ENCODE assay signal across 20 cellular contexts in the genomic region with DNA sequence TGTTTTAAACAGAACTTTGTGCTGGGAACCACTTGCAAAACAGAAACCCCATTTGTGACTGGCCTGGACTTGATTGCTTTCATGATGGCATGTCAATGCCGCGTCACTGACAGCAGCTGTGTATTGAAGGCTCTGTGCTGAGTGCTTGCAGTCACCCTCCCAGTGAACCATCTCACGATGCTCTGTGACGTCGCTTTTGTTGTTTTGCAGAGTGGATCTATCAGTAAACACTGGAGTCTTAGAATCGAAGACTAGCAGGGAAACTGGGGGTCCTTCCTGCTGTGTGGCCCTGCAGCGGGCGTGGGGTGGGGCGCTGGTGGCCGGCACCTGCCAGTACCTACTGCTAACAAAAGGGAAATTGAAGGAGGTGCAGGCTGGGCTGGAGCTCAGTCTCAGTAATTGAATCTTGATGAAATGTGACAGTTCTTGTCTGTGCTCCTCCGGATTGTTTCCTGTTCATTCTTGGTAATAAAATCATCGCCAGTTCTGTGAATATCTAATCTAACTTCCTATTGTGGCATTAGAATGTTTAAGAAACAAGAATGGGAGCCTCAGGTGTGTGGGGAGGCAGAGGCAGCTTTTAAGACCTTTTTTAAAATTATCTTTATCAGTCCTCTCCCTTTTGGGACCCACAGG. TPM values are rescaled to one million over a fixed set of nuclear protein-coding genes. Genes with fewer than 3 reads are reported as not detected.
DNase-seq lines count a peak whose midpoint lies in the region; ATAC-seq and TF ChIP-seq lines count a peak whose summit lies in the region.
"Had no signal": no experiment of that assay in that cellular context is flagged by ENCODE, and none has a peak within 500 bp of the region (broad histone marks: within the 10 kb centered on the region; RNA-seq: fewer than 3 reads in every experiment).

No MANE protein-coding gene starts in this region.

- ATAC-seq in upper lobe of right lung (no peak), HG03442 (IDR thresholded peaks at IDR 0.05; ENCODE audit: unreplicated experiment) (no peak), GM18907 (IDR thresholded peaks at IDR 0.05; ENCODE audit: unreplicated experiment) (no peak)

- H3K4me2 ChIP-seq in SK-N-SH: no peak overlapping the region
- H3K4me2 ChIP-seq: hepatocyte had no signal

- peaks cover 37% of the 10 kb centered on the region for H3K36me3 Mint-ChIP-seq in activated CD4-positive, alpha-beta memory T cell treated with anti-CD3 and anti-CD28 coated beads, Interleukin-2, amount 10 ng/mL, durations not matched to agents 7 days and 5 days (ENCODE audit: low read depth)
- H3K36me3 Mint-ChIP-seq in activated CD4-positive, alpha-beta memory T cell treated with anti-CD3 and anti-CD28 coated beads for 36 hours: peaks cover 38% of the 10 kb centered on the region

- no peak overlapping the region for H3K4me3 ChIP-seq in SK-N-SH (ENCODE audit: low read depth in 2 of 2, low read length in 1 of 2)
- H3K4me3 ChIP-seq in upper lobe of right lung: no peak overlapping the region
- H3K4me3 ChIP-seq: adrenal gland, hepatocyte, thoracic aorta had no signal

- H3K79me2 ChIP-seq in SK-N-SH (ENCODE audit: insufficient read depth): no peaks in the 10 kb centered on the region
- H3K79me2 ChIP-seq: hepatocyte had no signal

- no peaks in the 10 kb centered on the region for H3F3A ChIP-seq in SK-N-SH (replicated peaks; ENCODE audit: insufficient read depth)

- no peak overlapping the region for H2AFZ ChIP-seq in SK-N-SH (ENCODE audit: low read depth)
- H2AFZ ChIP-seq: hepatocyte had no signal

- peak overlapping the region; percentile 26 for H3K27ac Mint-ChIP-seq in activated CD4-positive, alpha-beta memory T cell treated with anti-CD3 and anti-CD28 coated beads, Interleukin-2, amount 10 ng/mL, durations not matched to agents 7 days and 5 days
- H3K27ac Mint-ChIP-seq in activated CD4-positive, alpha-beta memory T cell treated with anti-CD3 and anti-CD28 coated beads for 36 hours: no peak overlapping the region

- TF ChIP-seq RAD21 in SK-N-SH (IDR thresholded peaks at IDR 0.05; ENCODE audit: low read length): no peak

- no peaks in the 10 kb centered on the region for H4K20me1 ChIP-seq in SK-N-SH (ENCODE audit: insufficient read depth)

- 80% methylated on average over 12 of the region's 12 CpGs for WGBS in SK-N-SH (ENCODE audit: low lambda C conversion rate)

- H3K36me3 ChIP-seq in SK-N-SH (replicated peaks in 1 of 2; ENCODE audit: control insufficient read depth in 1 of 2, insufficient read depth in 2 of 2, low read length in 1 of 2) (no peaks in the 10 kb centered on the region), upper lobe of right lung (no peaks in the 10 kb centered on the region)
- H3K36me3 ChIP-seq: adrenal gland, thoracic aorta had no signal

- H3K4me1 ChIP-seq in SK-N-SH (ENCODE audit: control insufficient read depth in 1 of 2, insufficient read depth in 2 of 2, low read depth in 1 of 2, low read length in 1 of 2): peaks cover 0 to 11% of the 10 kb centered on the region in 2 experiments; a peak in 1 of 4 replicates
- no peaks in the 10 kb centered on the region for H3K4me1 ChIP-seq in upper lobe of right lung
- H3K4me1 ChIP-seq: adrenal gland, Caco-2 had no signal

- POLR2A ChIA-PET in activated CD4-positive, alpha-beta memory T cell treated with anti-CD3 and anti-CD28 coated beads, Interleukin-2, amount 10 ng/mL, durations not matched to agents 7 days and 5 days (lab: Charles Lee): interaction anchor here (0.8 kb wide), 1 partner anchor 51 kb away, joined by 4 read pairs; the partner anchor contains the start of gene PARVG
- POLR2A ChIA-PET in activated CD4-positive, alpha-beta memory T cell treated with anti-CD3 and anti-CD28 coated beads for 36 hours (lab: Charles Lee): no interaction called here
- POLR2A ChIA-PET in SK-N-SH (lab: Yijun Ruan, JAX): no interaction called here

- H3K9me3 ChIP-seq in SK-N-SH (no peaks in the 10 kb centered on the region), upper lobe of right lung (no peaks in the 10 kb centered on the region)
- H3K9me3 ChIP-seq: Caco-2 had no signal

- no peak for TF ChIP-seq EP300 in SK-N-SH (IDR thresholded peaks at IDR 0.05; ENCODE audit: borderline replicate concordance in 1 of 2, low read depth in 1 of 2, low read length in 1 of 2)

- H3K9me2 ChIP-seq in SK-N-SH: no peaks in the 10 kb centered on the region

- H3K27me3 Mint-ChIP-seq in activated CD4-positive, alpha-beta memory T cell treated with anti-CD3 and anti-CD28 coated beads, Interleukin-2, amount 10 ng/mL, durations not matched to agents 7 days and 5 days: no peaks in the 10 kb centered on the region
- no peaks in the 10 kb centered on the region for H3K27me3 Mint-ChIP-seq in activated CD4-positive, alpha-beta memory T cell treated with anti-CD3 and anti-CD28 coated beads for 36 hours

- CTCF ChIA-PET in activated CD4-positive, alpha-beta memory T cell treated with anti-CD3 and anti-CD28 coated beads, Interleukin-2, amount 10 ng/mL, durations not matched to agents 7 days and 5 days (lab: Charles Lee): no interaction called here
- CTCF ChIA-PET in activated CD4-positive, alpha-beta memory T cell treated with anti-CD3 and anti-CD28 coated beads for 36 hours (lab: Charles Lee): interaction anchor here (0.8 kb wide), 1 partner anchor 137 kb away, joined by 4 read pairs; no protein-coding TSS in a partner anchor
- CTCF ChIA-PET in SK-N-SH (lab: Yijun Ruan, JAX): interaction anchor here (1.2 to 1.4 kb wide), 2 partner anchors 12 to 19 kb away, joined by 4 read pairs; no protein-coding TSS in a partner anchor

- H3K27ac ChIP-seq in SK-N-SH (ENCODE audit: low read depth in 2 of 2, low read length in 1 of 2) (no peak overlapping the region), upper lobe of right lung (no peak overlapping the region)
- H3K27ac ChIP-seq: adrenal gland, epithelial cell of prostate, hepatocyte, thoracic aorta had no signal

- TF ChIP-seq CTCF in SK-N-SH (IDR thresholded peaks at IDR 0.05) (no peak), upper lobe of right lung (IDR thresholded peaks at IDR 0.05) (no peak)

- H3K4me3 Mint-ChIP-seq in activated CD4-positive, alpha-beta memory T cell treated with anti-CD3 and anti-CD28 coated beads, Interleukin-2, amount 10 ng/mL, durations not matched to agents 7 days and 5 days: no peak overlapping the region
- H3K4me3 Mint-ChIP-seq in activated CD4-positive, alpha-beta memory T cell treated with anti-CD3 and anti-CD28 coated beads for 36 hours: no peak overlapping the region

- intact Hi-C loops in activated CD4-positive, alpha-beta memory T cell treated with anti-CD3 and anti-CD28 coated beads for 36 hours (cut with micrococcal nuclease): no loop called here
- intact Hi-C loops in upper lobe of right lung (cut with DNase I): no loop called here

- no peak for DNase-seq in activated CD4-positive, alpha-beta memory T cell treated with anti-CD3 and anti-CD28 coated beads, Interleukin-2, amount 10 ng/mL, durations not matched to agents 7 days and 5 days
- DNase-seq in activated CD4-positive, alpha-beta memory T cell treated with anti-CD3 and anti-CD28 coated beads for 36 hours: no peak
- DNase-seq in SK-N-SH (peak; percentile 61), globus pallidus (ENCODE audit: low spot score) (peak; percentile 10), upper lobe of right lung (peak; percentile 40)
- no peak for DNase-seq in activated effector memory CD4-positive, alpha-beta T cell treated with Interleukin-2 at 50 U/mL for 16 hours
- DNase-seq: activated CD4-positive, alpha-beta T cell treated with anti-CD3 and anti-CD28 coated beads for 48 hours; activated T-cell treated with anti-CD3 and anti-CD28 coated beads, Interleukin-2, amount 50 U/mL, for 48 hours; Caco-2; GDM1; Karpas-422; NCI-H187; T1000 had no signal

- H3K27me3 ChIP-seq in SK-N-SH (ENCODE audit: insufficient read depth) (no peaks in the 10 kb centered on the region), upper lobe of right lung (no peaks in the 10 kb centered on the region)
- H3K27me3 ChIP-seq: adrenal gland, hepatocyte had no signal

- H3K4me1 Mint-ChIP-seq in activated CD4-positive, alpha-beta memory T cell treated with anti-CD3 and anti-CD28 coated beads, Interleukin-2, amount 10 ng/mL, durations not matched to agents 7 days and 5 days: peaks cover 16% of the 10 kb centered on the region
- no peaks in the 10 kb centered on the region for H3K4me1 Mint-ChIP-seq in activated CD4-positive, alpha-beta memory T cell treated with anti-CD3 and anti-CD28 coated beads for 36 hours (ENCODE audit: low read depth)

- no peak overlapping the region for H3K9ac ChIP-seq in SK-N-SH

- H3K9me3 Mint-ChIP-seq in activated CD4-positive, alpha-beta memory T cell treated with anti-CD3 and anti-CD28 coated beads, Interleukin-2, amount 10 ng/mL, durations not matched to agents 7 days and 5 days: peaks cover 16% of the 10 kb centered on the region
- H3K9me3 Mint-ChIP-seq in activated CD4-positive, alpha-beta memory T cell treated with anti-CD3 and anti-CD28 coated beads for 36 hours: peaks cover 23% of the 10 kb centered on the region

TF ChIP-seq in SK-N-SH, 30 proteins besides CTCF, POLR2A, EP300 and RAD21 (continues in another document):
- TF ChIP-seq EZH2phosphoT487 (IDR thresholded peaks at IDR 0.05; ENCODE audit: borderline replicate concordance, low read depth) (no peak), RXRA (IDR thresholded peaks at IDR 0.05; ENCODE audit: borderline replicate concordance, low read depth) (no peak), SIN3A (IDR thresholded peaks at IDR 0.05; ENCODE audit: borderline replicate concordance, low read depth, low read length) (no peak), CHD2 (IDR thresholded peaks at IDR 0.05; ENCODE audit: low read length, partially characterized antibody) (no peak), YY1 (IDR thresholded peaks at IDR 0.05; ENCODE audit: low read depth) (no peak), SMC3 (IDR thresholded peaks at IDR 0.05; ENCODE audit: low read depth, low read length) (no peak)
- TF ChIP-seq, protein P1, sequence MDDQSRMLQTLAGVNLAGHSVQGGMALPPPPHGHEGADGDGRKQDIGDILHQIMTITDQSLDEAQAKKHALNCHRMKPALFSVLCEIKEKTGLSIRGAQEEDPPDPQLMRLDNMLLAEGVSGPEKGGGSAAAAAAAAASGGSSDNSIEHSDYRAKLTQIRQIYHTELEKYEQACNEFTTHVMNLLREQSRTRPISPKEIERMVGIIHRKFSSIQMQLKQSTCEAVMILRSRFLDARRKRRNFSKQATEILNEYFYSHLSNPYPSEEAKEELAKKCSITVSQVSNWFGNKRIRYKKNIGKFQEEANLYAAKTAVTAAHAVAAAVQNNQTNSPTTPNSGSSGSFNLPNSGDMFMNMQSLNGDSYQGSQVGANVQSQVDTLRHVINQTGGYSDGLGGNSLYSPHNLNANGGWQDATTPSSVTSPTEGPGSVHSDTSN (IDR thresholded peaks at IDR 0.05): no peak

RNA-seq across cellular contexts. Expression of gene PARVG, which starts 50.5 kb away (rescaled TPM):
- 100 to 1,000 TPM; 123 to 128 TPM for total RNA-seq in activated CD4-positive, alpha-beta memory T cell treated with anti-CD3 and anti-CD28 coated beads, Interleukin-2, amount 10 ng/mL, durations not matched to agents 7 days and 5 days
- 10 to 100 TPM; 58.5 to 59.5 TPM for total RNA-seq in activated CD4-positive, alpha-beta memory T cell treated with anti-CD3 and anti-CD28 coated beads for 36 hours
- 0.05 TPM in 1 of 2 replicates, not detected in the other for polyA plus RNA-seq in SK-N-SH (2012; rRNA removed)
- polyA plus RNA-seq in SK-N-SH (2012; cell fraction: cytosol; rRNA removed): not detected in 2 replicates
- 0.04 TPM in 1 of 2 replicates, not detected in the other for polyA plus RNA-seq in SK-N-SH (2012; cell fraction: nucleus; rRNA removed)
- total RNA-seq in upper lobe of right lung: 65.9 TPM
- total RNA-seq: Caco-2, pulmonary artery endothelial cell had no signal

Comparison
In these comparisons a context has a peak if more than half of its experiments do, and no peak if none do; other contexts are left out.
1. DNase-seq: peak in SK-N-SH (single experiment), globus pallidus (single experiment) and upper lobe of right lung (single experiment); none in activated CD4-positive, alpha-beta memory T cell treated with anti-CD3 and anti-CD28 coated beads, Interleukin-2, amount 10 ng/mL, durations not matched to agents 7 days and 5 days (single experiment), activated CD4-positive, alpha-beta memory T cell treated with anti-CD3 and anti-CD28 coated beads for 36 hours (single experiment) and activated effector memory CD4-positive, alpha-beta T cell treated with Interleukin-2 at 50 U/mL for 16 hours (single experiment).